In genomic region chr2:191389288-191389687, GRCh38 we compare ENCODE assay signal across 19 cellular contexts.
"Had no signal": no experiment of that assay in that cellular context is flagged by ENCODE, and none has a peak within 500 bp of the region (broad histone marks: within the 10 kb centered on the region; RNA-seq: fewer than 3 reads in every experiment).

No MANE protein-coding gene starts in this region.

- DNase-seq: colonic mucosa; dorsolateral prefrontal cortex; effector CD8-positive, alpha-beta T cell; heart left ventricle; hippocampal formation; occipital lobe; psoas muscle; retina; right lobe of liver; stimulated activated CD4-positive, alpha-beta T cell treated with anti-CD3 and anti-CD28 coated beads, Interleukin-4, amount 100 ng/mL, for 1 hour; stimulated activated naive CD8-positive, alpha-beta T cell treated with anti-CD3 and anti-CD28 coated beads, Interleukin-15, amount 100 ng/mL, for 72 hours; transverse colon had no signal

- H3K27me3 ChIP-seq: colonic mucosa, dorsolateral prefrontal cortex, heart left ventricle, right lobe of liver, transverse colon had no signal

- H3K27ac Mint-ChIP-seq: mesothelial cell of epicardium; natural killer cell treated with Interleukin-12 subunit alpha and Interleukin-12 subunit beta and Interleukin-15 and Interleukin-18, amount 100 ng/mL, for 72 hours; stimulated activated memory B cell treated with anti-CD40 and anti-IgM and Interleukin-4, amounts not matched to agents 10 μg/mL and 1 μg/mL and 100 μg/mL, for 72 hours; stimulated activated naive CD8-positive, alpha-beta T cell treated with anti-CD3 and anti-CD28 coated beads, Interleukin-15, amount 100 ng/mL, for 72 hours had no signal

- H3K4me1 ChIP-seq: colonic mucosa, parathyroid adenoma, psoas muscle, right lobe of liver, transverse colon had no signal

- H3K4me3 ChIP-seq: colonic mucosa, dorsolateral prefrontal cortex, heart left ventricle, psoas muscle, right lobe of liver, thoracic aorta, transverse colon had no signal

- H3K36me3 Mint-ChIP-seq: natural killer cell treated with Interleukin-12 subunit alpha and Interleukin-12 subunit beta and Interleukin-15 and Interleukin-18, amount 100 ng/mL, for 72 hours; stimulated activated memory B cell treated with anti-CD40 and anti-IgM and Interleukin-4, amounts not matched to agents 10 μg/mL and 1 μg/mL and 100 μg/mL, for 72 hours had no signal

- H3K4me3 Mint-ChIP-seq: mesothelial cell of epicardium; natural killer cell treated with Interleukin-12 subunit alpha and Interleukin-12 subunit beta and Interleukin-15 and Interleukin-18, amount 100 ng/mL, for 72 hours; stimulated activated memory B cell treated with anti-CD40 and anti-IgM and Interleukin-4, amounts not matched to agents 10 μg/mL and 1 μg/mL and 100 μg/mL, for 72 hours; stimulated activated naive CD8-positive, alpha-beta T cell treated with anti-CD3 and anti-CD28 coated beads, Interleukin-15, amount 100 ng/mL, for 72 hours had no signal

- H2AFZ ChIP-seq: parathyroid adenoma had no signal

- H3K9me3 ChIP-seq: colonic mucosa, heart left ventricle, psoas muscle, right lobe of liver, thoracic aorta, transverse colon had no signal

- H3K9me3 Mint-ChIP-seq: mesothelial cell of epicardium; natural killer cell treated with Interleukin-12 subunit alpha and Interleukin-12 subunit beta and Interleukin-15 and Interleukin-18, amount 100 ng/mL, for 72 hours; stimulated activated memory B cell treated with anti-CD40 and anti-IgM and Interleukin-4, amounts not matched to agents 10 μg/mL and 1 μg/mL and 100 μg/mL, for 72 hours; stimulated activated naive CD8-positive, alpha-beta T cell treated with anti-CD3 and anti-CD28 coated beads, Interleukin-15, amount 100 ng/mL, for 72 hours had no signal

- H3K27ac ChIP-seq: colonic mucosa, dorsolateral prefrontal cortex, heart left ventricle, parathyroid adenoma, psoas muscle, right lobe of liver, transverse colon had no signal

- H3K27me3 Mint-ChIP-seq: stimulated activated memory B cell treated with anti-CD40 and anti-IgM and Interleukin-4, amounts not matched to agents 10 μg/mL and 1 μg/mL and 100 μg/mL, for 72 hours; stimulated activated naive CD8-positive, alpha-beta T cell treated with anti-CD3 and anti-CD28 coated beads, Interleukin-15, amount 100 ng/mL, for 72 hours had no signal

- ATAC-seq: esophagus mucosa; heart left ventricle; left lobe of liver; natural killer cell treated with Interleukin-12 subunit alpha and Interleukin-12 subunit beta and Interleukin-15 and Interleukin-18, amount 100 ng/mL, for 72 hours; psoas muscle; stimulated activated memory B cell treated with anti-CD40 and anti-IgM and Interleukin-4, amounts not matched to agents 10 μg/mL and 1 μg/mL and 100 μg/mL, for 72 hours; stimulated activated naive CD8-positive, alpha-beta T cell treated with anti-CD3 and anti-CD28 coated beads, Interleukin-15, amount 100 ng/mL, for 72 hours had no signal

- H3K36me3 ChIP-seq: colonic mucosa had no signal

- H3K4me1 Mint-ChIP-seq: mesothelial cell of epicardium had no signal

- H3K9ac ChIP-seq: parathyroid adenoma had no signal
